In the genomic region with DNA sequence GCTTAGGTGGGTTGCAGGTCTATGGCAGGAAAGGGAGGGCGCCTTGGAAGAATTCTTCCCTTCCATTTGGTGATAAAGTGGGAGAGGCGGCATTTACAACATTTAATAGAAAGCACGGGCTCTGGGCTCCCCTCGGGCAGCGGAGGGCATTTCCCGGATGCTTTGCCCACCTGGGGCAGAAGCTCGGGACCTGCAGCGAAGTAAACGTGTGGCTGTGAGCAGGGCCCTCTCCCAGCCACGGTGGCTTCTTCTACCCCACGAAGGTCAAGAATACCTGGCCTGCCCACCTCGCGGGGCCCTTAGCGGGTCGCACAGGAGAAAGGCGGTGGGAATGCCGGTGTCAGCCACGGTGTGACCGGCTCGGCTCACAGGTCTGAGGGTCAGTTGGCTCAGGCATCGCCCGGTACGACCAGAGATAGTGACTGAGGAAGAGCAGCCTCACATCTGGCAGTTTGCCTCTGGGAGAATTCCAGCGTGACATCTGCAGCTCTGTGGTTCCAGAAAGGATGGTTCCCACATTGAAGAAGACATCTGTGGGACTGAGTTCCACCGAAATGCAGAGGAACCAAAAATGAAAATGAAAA, we compare ENCODE assay signal across 8 cellular contexts. TPM values are rescaled to one million over a fixed set of nuclear protein-coding genes. Genes with fewer than 3 reads are reported as not detected.
DNase-seq lines count a peak whose midpoint lies in the region; ATAC-seq, FAIRE-seq and TF ChIP-seq lines count a peak whose summit lies in the region.

No MANE protein-coding gene starts in this region.

- dilution Hi-C loops in mammary epithelial cell (cut with HindIII; ENCODE audit: low sequenced_read_pairs): loop anchor here (5.0 kb wide), 4 partner anchors 35 to 255 kb away; no protein-coding TSS in a partner anchor

- no peak for FAIRE-seq in HepG2 (lab: Jason Lieb, UNC)

- H3K79me2 ChIP-seq in mammary epithelial cell (ENCODE audit: insufficient read depth, low read length) (peaks cover 70% of the 10 kb centered on the region), HepG2 (ENCODE audit: insufficient read depth, low read length) (peaks cover 4% of the 10 kb centered on the region)

- H3K9me3 ChIP-seq in HUES48 (ENCODE audit: control insufficient read depth, insufficient read depth, low read length) (no peaks in the 10 kb centered on the region), mammary epithelial cell (replicated peaks; ENCODE audit: insufficient read depth, low read length) (no peaks in the 10 kb centered on the region), HepG2 (ENCODE audit: low read length) (no peaks in the 10 kb centered on the region), subcutaneous abdominal adipose tissue (ENCODE audit: control insufficient read depth in 5 of 5, low read length in 5 of 5) (no peaks in the 10 kb centered on the region)

- peak overlapping the region; percentile 72 for H3K4me3 Mint-ChIP-seq in activated naive CD4-positive, alpha-beta T cell treated with anti-CD3 and anti-CD28 coated beads for 36 hours

- 1% methylated on average over 24 of the region's 25 CpGs for WGBS in mammary epithelial cell (ENCODE audit: low coverage, missing lambda C conversion rate)
- 2% methylated on average over 15 of the region's 25 CpGs for WGBS in HepG2 (ENCODE audit: low lambda C conversion rate)

- H3K4me1 ChIP-seq in HUES48 (ENCODE audit: control insufficient read depth, insufficient read depth, low read length) (peaks cover 17% of the 10 kb centered on the region), mammary epithelial cell (ENCODE audit: insufficient read depth, low read length) (peaks cover 27% of the 10 kb centered on the region), HepG2 (ENCODE audit: insufficient read depth, low read length) (peaks cover 59% of the 10 kb centered on the region), subcutaneous abdominal adipose tissue (ENCODE audit: control insufficient read depth in 5 of 5, insufficient read depth in 5 of 5, low read length in 5 of 5) (peaks cover 10 to 70% (median 48%) of the 10 kb centered on the region in 5 donors)

- H3K4me1 Mint-ChIP-seq in activated naive CD4-positive, alpha-beta T cell treated with anti-CD3 and anti-CD28 coated beads for 36 hours (ENCODE audit: low read depth): peaks cover 14% of the 10 kb centered on the region

- CTCF ChIA-PET in activated naive CD4-positive, alpha-beta T cell treated with anti-CD3 and anti-CD28 coated beads for 36 hours (lab: Charles Lee): interaction anchor here (1.8 kb wide), 1 partner anchor 262 kb away, joined by 4 read pairs; no protein-coding TSS in a partner anchor
- CTCF ChIA-PET in mammary epithelial cell (lab: Charles Lee; ENCODE audit: low non-redundant PET) (no interaction called here), HepG2 (lab: Yijun Ruan, JAX; ENCODE audit: low intra/inter-chr PET ratio, low total read pairs) (no interaction called here)

- BruUV-seq in mammary epithelial cell (replicated peaks; lab: Mats Ljungman, UMichigan): TSS peak; percentile 61
- TSS peak; percentile 88 for BruUV-seq in HepG2 (replicated peaks; lab: Mats Ljungman, UMichigan)

- H3K4me3 ChIP-seq in HUES48 (ENCODE audit: low read depth, low read length): peak overlapping the region; percentile 69
- peak overlapping the region; percentile 63 to 83 (median 68) for H3K4me3 ChIP-seq in mammary epithelial cell (replicated peaks in 1 of 3; ENCODE audit: insufficient read depth in 1 of 3, low read depth in 2 of 3, low read length in 3 of 3)
- H3K4me3 ChIP-seq in HepG2 (replicated peaks in 1 of 3; ENCODE audit: insufficient read depth in 1 of 3, low read depth in 2 of 3, low read length in 3 of 3): peak overlapping the region; percentile 54 to 90 (median 84)
- H3K4me3 ChIP-seq in subcutaneous abdominal adipose tissue (ENCODE audit: low read depth in 1 of 5, low read length in 5 of 5): peak overlapping the region; percentile 73 to 89 (median 74)

- H2AFZ ChIP-seq in mammary epithelial cell (ENCODE audit: low read depth, low read length) (peak overlapping the region; percentile 1), HepG2 (ENCODE audit: low read length) (no peak overlapping the region)

- TF ChIP-seq CTCF in mammary epithelial cell (conservative IDR thresholded peaks at IDR 0.05 in 1 of 2, IDR thresholded peaks at IDR 0.05 in 1 of 2; ENCODE audit: extremely low read depth in 1 of 2, insufficient read depth in 1 of 2, low read depth in 1 of 2, low read length in 2 of 2) (no peak), HepG2 (CRISPR knock-in tag; IDR thresholded peaks at IDR 0.05) (no peak)

- DNase-seq in activated naive CD4-positive, alpha-beta T cell treated with anti-CD3 and anti-CD28 coated beads for 36 hours: peak; percentile 6
- no peak for DNase-seq in activated naive CD4-positive, alpha-beta T cell treated with anti-CD3 and anti-CD28 coated beads, Interleukin-2, amount 50 U/mL, for 16 hours
- DNase-seq in mammary epithelial cell (peak; percentile 36), HepG2 (ENCODE audit: low spot score) (no peak), NCI-H2029 treated with DMSO at 0.1 percent for 48 hours (lab: John Stamatoyannopoulos, UW) (no peak), NOMO-1 treated with dmso at 0.1 percent for 144 hours (lab: John Stamatoyannopoulos, UW; ENCODE audit: unreplicated experiment) (no peak)

- H3K9ac ChIP-seq in HUES48 (ENCODE audit: low read depth, low read length): peak overlapping the region; percentile 49
- peak overlapping the region; percentile 88 for H3K9ac ChIP-seq in mammary epithelial cell (ENCODE audit: insufficient read depth, low read length)
- peak overlapping the region; percentile 68 for H3K9ac ChIP-seq in HepG2 (ENCODE audit: insufficient read depth, low read depth, low read length)
- H3K9ac ChIP-seq in subcutaneous abdominal adipose tissue (ENCODE audit: low read length in 5 of 5): peak overlapping the region; percentile 71 to 99 (median 92)

- H3K4me2 ChIP-seq in mammary epithelial cell (ENCODE audit: insufficient read depth, low read depth, low read length) (peak overlapping the region; percentile 86), HepG2 (ENCODE audit: low read depth, low read length) (peak overlapping the region; percentile 91)

- H3K36me3 Mint-ChIP-seq in activated naive CD4-positive, alpha-beta T cell treated with anti-CD3 and anti-CD28 coated beads for 36 hours (ENCODE audit: low read depth): no peaks in the 10 kb centered on the region

- peak overlapping the region; percentile 74 for H3K27ac ChIP-seq in HUES48 (ENCODE audit: low read depth, low read length)
- H3K27ac ChIP-seq in mammary epithelial cell (ENCODE audit: insufficient read depth, low read depth, low read length): peak overlapping the region; percentile 89
- H3K27ac ChIP-seq in HepG2 (ENCODE audit: extremely low read length, insufficient read depth, low read length): peak overlapping the region; percentile 52
- H3K27ac ChIP-seq in subcutaneous abdominal adipose tissue (ENCODE audit: low read depth, low read length): peak overlapping the region; percentile 97

- peaks cover 67% of the 10 kb centered on the region for H3K27me3 Mint-ChIP-seq in activated naive CD4-positive, alpha-beta T cell treated with anti-CD3 and anti-CD28 coated beads for 36 hours (ENCODE audit: low read depth)

- no peak overlapping the region for H3K27ac Mint-ChIP-seq in activated naive CD4-positive, alpha-beta T cell treated with anti-CD3 and anti-CD28 coated beads for 36 hours

- H3K9me3 Mint-ChIP-seq in activated naive CD4-positive, alpha-beta T cell treated with anti-CD3 and anti-CD28 coated beads for 36 hours: no peaks in the 10 kb centered on the region

- H4K20me1 ChIP-seq in mammary epithelial cell (ENCODE audit: insufficient read depth, low read length): peaks cover under 1% of the 10 kb centered on the region
- no peaks in the 10 kb centered on the region for H4K20me1 ChIP-seq in HepG2 (ENCODE audit: insufficient read depth, low read length)

- POLR2A ChIA-PET in HepG2 (lab: Yijun Ruan, JAX): interaction anchor here (1.3 to 1.8 kb wide), 2 partner anchors 38 to 156 kb away, joined by 5 read pairs; no protein-coding TSS in a partner anchor

- in situ Hi-C loops in mammary epithelial cell (cut with MboI; ENCODE audit: low sequenced_read_pairs in 2 of 2): loop anchor here in 1 of 2 donors (25.0 kb wide), 1 partner anchor 495 kb away; no protein-coding TSS in a partner anchor
- in situ Hi-C loops in HepG2 (cut with HindIII; ENCODE audit: extremely low pct_ligation_motif_present, low pct_unique_long_range_greater_than_20kb): loop anchor here (25.0 kb wide), 1 partner anchor 495 kb away; no protein-coding TSS in a partner anchor

- H3K27me3 ChIP-seq in HUES48 (ENCODE audit: control insufficient read depth, insufficient read depth, low read length) (peaks cover 45% of the 10 kb centered on the region), mammary epithelial cell (ENCODE audit: insufficient read depth, low read length) (no peaks in the 10 kb centered on the region), HepG2 (ENCODE audit: control insufficient read depth in 1 of 2, insufficient read depth in 2 of 2, low read length in 2 of 2) (no peaks in the 10 kb centered on the region), subcutaneous abdominal adipose tissue (ENCODE audit: control insufficient read depth in 5 of 5, insufficient read depth in 4 of 5, low read length in 5 of 5) (no peaks in the 10 kb centered on the region)

- H3K36me3 ChIP-seq in HUES48 (ENCODE audit: control insufficient read depth, insufficient read depth, low read length) (peaks cover 8% of the 10 kb centered on the region; the same call in 1 of the 2 replicates), mammary epithelial cell (ENCODE audit: insufficient read depth, low read length) (peaks cover 29% of the 10 kb centered on the region), HepG2 (replicated peaks in 1 of 2; ENCODE audit: control insufficient read depth in 1 of 2, insufficient read depth in 2 of 2, low read length in 2 of 2) (no peaks in the 10 kb centered on the region; a peak in 1 of 5 replicates), subcutaneous abdominal adipose tissue (ENCODE audit: control insufficient read depth in 5 of 5, insufficient read depth in 5 of 5, low read length in 5 of 5) (peaks cover 0 to 2% (median 0%) of the 10 kb centered on the region in 5 donors)

- intact Hi-C loops in activated naive CD4-positive, alpha-beta T cell treated with anti-CD3 and anti-CD28 coated beads for 36 hours (cut with micrococcal nuclease): loop anchor here (1.0 to 10.0 kb wide), 5 partner anchors 123 to 847 kb away; a partner anchor contains a TSS
- intact Hi-C loops in mammary epithelial cell (cut with micrococcal nuclease) (loop anchor here (5.0 kb wide), 1 partner anchor 185 kb away; no protein-coding TSS in a partner anchor), HepG2 (cut with micrococcal nuclease; ENCODE audit: unreplicated experiment) (loop anchor here (5.0 kb wide), 1 partner anchor 55 kb away; no protein-coding TSS in a partner anchor)

- no peak for TF ChIP-seq RAD21 in HepG2 (CRISPR knock-in tag; IDR thresholded peaks at IDR 0.05)

- TF ChIP-seq EP300 in HepG2 (IDR thresholded peaks at IDR 0.05; ENCODE audit: low read depth in 2 of 2, low read length in 2 of 2) (no peak), HepG2 (CRISPR knock-in tag; IDR thresholded peaks at IDR 0.05; ENCODE audit: borderline replicate concordance) (no peak)

- peak; percentile 45 for ATAC-seq in HepG2

- no peak; a peak in 1 of 4 replicates for TF ChIP-seq POLR2A in HepG2 (IDR thresholded peaks at IDR 0.05; ENCODE audit: insufficient read depth in 1 of 2, low read depth in 2 of 2, low read length in 2 of 2)

RNA-seq across cellular contexts. Expression of a gene that starts 0.6 kb away (rescaled TPM):
- total RNA-seq in activated naive CD4-positive, alpha-beta T cell treated with anti-CD3 and anti-CD28 coated beads for 36 hours: under 1 TPM in 1 of 2 experiments, not detected in 1; 0.10 TPM
- total RNA-seq in mammary epithelial cell (1,000 to 10,000 TPM in 1 of 2 donors, 100 to 1,000 TPM in 1; 994 to 1,649 TPM), HepG2 (2016; rRNA removed; fragmentation: Illumina TruSeq; extraction: Trizol) (3.4 and 9.0 TPM in 2 replicates)
- polyA plus RNA-seq in mammary epithelial cell (703 TPM), HepG2 (2011; rRNA removed) (5.8 and 6.6 TPM in 2 replicates)
- 2,245 TPM for polyA minus RNA-seq in mammary epithelial cell
- 1.4 and 1.6 TPM in 2 replicates for total RNA-seq in HepG2 (2016; cell fraction: cytosol; rRNA removed; fragmentation: Illumina TruSeq; extraction: Trizol; ENCODE audit: low read depth)
- total RNA-seq in HepG2 (2016; cell fraction: insoluble cytoplasmic fraction; rRNA removed; fragmentation: Illumina TruSeq; extraction: Trizol): 2.9 and 7.7 TPM in 2 replicates
- total RNA-seq in HepG2 (2016; cell fraction: membrane; rRNA removed; fragmentation: Illumina TruSeq; extraction: Trizol): 3.7 and 3.9 TPM in 2 replicates
- total RNA-seq in HepG2 (2016; cell fraction: nucleus; rRNA removed; fragmentation: Illumina TruSeq; extraction: Trizol): 10.1 and 10.5 TPM in 2 replicates
- polyA plus RNA-seq in HepG2 (2011; cell fraction: cytosol; rRNA removed): 3.0 and 4.3 TPM in 2 replicates
- polyA plus RNA-seq in HepG2 (2011; cell fraction: nucleus; rRNA removed): 7.5 and 9.6 TPM in 2 replicates
- 4.0 and 4.2 TPM in 2 replicates for polyA plus RNA-seq in HepG2 (2012)
- 0.70 and 0.80 TPM in 2 replicates for polyA plus RNA-seq in HepG2 (2016; cell fraction: cytosol; fragmentation: Illumina TruSeq; extraction: Trizol; ENCODE audit: low read depth)
- 2.8 and 3.5 TPM in 2 replicates for polyA plus RNA-seq in HepG2 (2016; cell fraction: insoluble cytoplasmic fraction; fragmentation: Illumina TruSeq; extraction: Trizol; ENCODE audit: low read depth)
- 1.1 and 1.3 TPM in 2 replicates for polyA plus RNA-seq in HepG2 (2016; cell fraction: membrane; fragmentation: Illumina TruSeq; extraction: Trizol; ENCODE audit: low read depth)
- 23.2 and 27.8 TPM in 2 replicates for polyA plus RNA-seq in HepG2 (2016; cell fraction: nucleus; fragmentation: Illumina TruSeq; extraction: Trizol; ENCODE audit: insufficient read depth, low read depth)
- 5.0 and 22.4 TPM in 2 replicates for polyA minus RNA-seq in HepG2 (2011; rRNA and poly(A)+ RNA removed; ENCODE audit: low replicate concordance)
- polyA minus RNA-seq in HepG2 (2011; cell fraction: cytosol; rRNA and poly(A)+ RNA removed): 2.5 and 3.2 TPM in 2 replicates
- 4.8 and 6.8 TPM in 2 replicates for polyA minus RNA-seq in HepG2 (2011; cell fraction: nucleus; rRNA and poly(A)+ RNA removed)

Comparison
In these comparisons a context has a peak if more than half of its experiments do, and no peak if none do; other contexts are left out.
1. DNase-seq: peak in activated naive CD4-positive, alpha-beta T cell treated with anti-CD3 and anti-CD28 coated beads for 36 hours (single experiment) and mammary epithelial cell (single experiment); none in activated naive CD4-positive, alpha-beta T cell treated with anti-CD3 and anti-CD28 coated beads, Interleukin-2, amount 50 U/mL, for 16 hours (single experiment), HepG2 (single experiment), NCI-H2029 treated with DMSO at 0.1 percent for 48 hours (single experiment) and NOMO-1 treated with dmso at 0.1 percent for 144 hours (single experiment).
2. RNA of a gene that starts 0.6 kb away (total RNA-seq): 994 to 1,649 TPM in mammary epithelial cell; 1.4 to 10.5 TPM in HepG2 and 0.10 TPM in activated naive CD4-positive, alpha-beta T cell treated with anti-CD3 and anti-CD28 coated beads for 36 hours; every median in the first group is over 10 times any median in the second.
3. Peak in every context shown above with its lines, with median percentiles within 50 percentile points of each other: H3K27ac ChIP-seq, H3K4me3 ChIP-seq and H3K9ac ChIP-seq.